Comparison of ENCODE assay signal across 8 cellular contexts in the genomic region with DNA sequence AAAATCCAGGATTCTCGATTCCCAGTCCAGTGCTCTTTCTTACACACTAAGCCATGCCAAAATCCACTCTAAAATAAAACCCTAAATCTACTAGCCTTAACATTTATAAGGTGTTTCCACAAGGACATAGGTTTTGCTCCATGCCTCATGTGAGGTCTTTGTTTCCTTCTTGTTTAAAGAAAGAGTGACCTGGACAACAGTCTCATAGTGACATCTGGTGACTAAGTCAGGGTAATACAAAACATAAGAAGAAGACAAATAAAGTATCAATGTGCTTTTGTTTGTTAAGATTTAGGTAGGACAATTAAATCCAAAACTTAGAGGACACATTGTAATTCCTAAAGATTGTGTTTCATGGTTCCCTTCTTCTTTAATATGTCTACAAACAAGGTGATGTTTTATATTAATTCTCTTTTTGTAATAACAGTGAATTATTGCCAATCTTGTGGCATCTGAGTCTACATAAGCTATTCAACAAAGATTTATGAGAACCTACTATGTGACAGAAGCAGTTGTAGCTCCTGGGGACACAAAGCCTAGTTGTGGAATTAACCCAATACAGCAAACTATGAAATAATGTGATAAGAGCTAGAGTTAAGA.
DNase-seq lines count a peak whose midpoint lies in the region; ATAC-seq and TF ChIP-seq lines count a peak whose summit lies in the region.
"Not testable (repeated sequence)": the region's sequence is repeated elsewhere in the genome, so short reads cannot be mapped to it uniquely, and the experiment has no call there.

No MANE protein-coding gene starts in this region.

- not testable (repeated sequence) for H3K27ac ChIP-seq in HCT116 (ENCODE audit: low read depth, low read length); colonic mucosa

- H3K9me3 ChIP-seq in HCT116 (ENCODE audit: control insufficient read depth in 1 of 2, insufficient read depth in 1 of 2, low read depth in 1 of 2, low read length in 2 of 2); colonic mucosa: not testable (repeated sequence)

- TF ChIP-seq RAD21 in HCT116 (IDR thresholded peaks at IDR 0.05; ENCODE audit: low read depth), result peak; percentile 49

- TF ChIP-seq CTCF in AG10803 (conservative IDR thresholded peaks at IDR 0.05; ENCODE audit: low read length) (peak; percentile 60), HCT116 (IDR thresholded peaks at IDR 0.05 in 2 of 3, conservative IDR thresholded peaks at IDR 0.05 in 1 of 3; ENCODE audit: borderline replicate concordance in 1 of 3, insufficient read depth in 1 of 3, low read depth in 2 of 3, low read length in 2 of 3) (peak in 2 of 3 experiments; percentile 27 to 31; a peak in 3 of 6 replicates), colonic mucosa (IDR thresholded peaks at IDR 0.05) (peak; percentile 23)

- not testable (repeated sequence) for H3K9me2 ChIP-seq in HCT116 (ENCODE audit: insufficient read depth)

- H3K27me3 ChIP-seq in HCT116 (ENCODE audit: insufficient read depth, low read length); colonic mucosa: not testable (repeated sequence)

- intact Hi-C loops in HCT116 (cut with micrococcal nuclease) (loop anchor here (10.0 kb wide), 3 partner anchors 122 to 1062 kb away; partner anchors contain the start of gene NOX4), colonic mucosa (cut with DNase I) (loop anchor here (10.0 kb wide), 1 partner anchor 522 kb away; no protein-coding TSS in a partner anchor)
- intact Hi-C loops in Right ventricle myocardium superior (cut with DNase I); sciatic nerve (cut with DNase I): not testable (repeated sequence)

- H3K4me1 ChIP-seq in HCT116 (ENCODE audit: control insufficient read depth in 1 of 2, insufficient read depth in 2 of 2, low read length in 2 of 2); colonic mucosa: not testable (repeated sequence)

- not testable (repeated sequence) for H3K79me2 ChIP-seq in HCT116 (ENCODE audit: insufficient read depth, low read length)

- peak; percentile 50; the same call in 1 of the 2 replicates for ATAC-seq in HCT116
- ATAC-seq in SK-N-SH treated with all-trans-retinoic acid at 6 μM for 48 hours, result peak; percentile 81
- ATAC-seq in Right ventricle myocardium superior (ENCODE audit: poor library complexity), result peak; percentile 63
- ATAC-seq in sciatic nerve, result peak; percentile 77

- not testable (repeated sequence) for BruUV-seq in HCT116 (replicated peaks; lab: Mats Ljungman, UMichigan)

- H3K9ac ChIP-seq in HCT116 (ENCODE audit: low read length); colonic mucosa (ENCODE audit: low read depth in 2 of 2, low read length in 2 of 2): not testable (repeated sequence)

- peak; percentile 24 for DNase-seq in AG10803 (ENCODE audit: low read depth)
- DNase-seq in HCT116 (ENCODE audit: low read depth, low spot score); colonic mucosa; Right ventricle myocardium superior; sciatic nerve (ENCODE audit: low spot score): not testable (repeated sequence)
- peak; percentile 6 for DNase-seq in NCI-H446 treated with DMSO at 0.1 percent for 48 hours (lab: John Stamatoyannopoulos, UW)
- peak; percentile 32 for DNase-seq in medulla oblongata (ENCODE audit: extremely low spot score)

- H3K4me2 ChIP-seq in HCT116 (ENCODE audit: low read length), result not testable (repeated sequence)

- CTCF ChIA-PET in HCT116 (lab: Charles Lee), result not testable (repeated sequence)

- not testable (repeated sequence) for H3K4me3 ChIP-seq in AG10803 (ENCODE audit: low read length); HCT116 (replicated peaks in 1 of 2; ENCODE audit: low read depth in 1 of 2, low read length in 2 of 2); colonic mucosa

- H2AFZ ChIP-seq in HCT116 (ENCODE audit: low read depth, low read length, poor library complexity, severe bottlenecking), result not testable (repeated sequence)

- not testable (repeated sequence) for H3K36me3 ChIP-seq in HCT116 (ENCODE audit: control insufficient read depth in 1 of 2, insufficient read depth in 2 of 2, low read length in 2 of 2); colonic mucosa

- TF ChIP-seq POLR2A in HCT116 (IDR thresholded peaks at IDR 0.05; ENCODE audit: borderline replicate concordance, extremely low read depth, insufficient read depth, insufficient read length), result not testable (repeated sequence)

- POLR2A ChIA-PET in HCT116 (lab: Charles Lee), result not testable (repeated sequence)

- H4K20me1 ChIP-seq in HCT116 (ENCODE audit: insufficient read depth), result not testable (repeated sequence)

- RAD21 ChIA-PET in HCT116 (lab: Charles Lee; ENCODE audit: low non-redundant PET in 1 of 2, low total read pairs in 2 of 2, uncharacterized antibody in 2 of 2, unreplicated experiment in 2 of 2), result not testable (repeated sequence)
